ENCODE assay signal across 18 cellular contexts in the genomic region with DNA sequence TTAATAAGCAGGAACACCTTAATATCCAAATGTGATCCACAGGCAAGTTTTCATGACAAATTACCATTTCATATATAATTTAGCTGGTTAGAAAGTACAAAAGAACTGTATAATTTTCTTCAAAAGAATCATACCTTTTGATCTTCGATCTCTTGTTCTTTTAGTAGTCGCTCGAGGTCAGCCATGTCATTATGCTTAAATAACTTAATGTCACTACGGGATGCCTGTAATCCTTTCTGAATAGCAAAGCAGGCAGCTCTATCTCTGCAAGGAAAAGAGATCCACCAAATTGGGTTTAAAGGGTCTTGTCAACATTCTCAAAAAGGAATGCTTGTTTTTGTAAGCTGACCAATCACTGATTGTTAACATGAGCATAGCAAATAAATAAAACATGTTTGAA. TPM values are rescaled to one million over a fixed set of nuclear protein-coding genes. Genes with fewer than 3 reads are reported as not detected.
DNase-seq lines count a peak whose midpoint lies in the region; ATAC-seq and TF ChIP-seq lines count a peak whose summit lies in the region.
"Had no signal": no experiment of that assay in that cellular context is flagged by ENCODE, and none has a peak within 500 bp of the region (broad histone marks: within the 10 kb centered on the region; RNA-seq: fewer than 3 reads in every experiment).

No MANE protein-coding gene starts in this region.

- H3K4me2 ChIP-seq in trophoblast cell (ENCODE audit: low read length), result no peak overlapping the region

- H4K8ac ChIP-seq in trophoblast cell (ENCODE audit: low read depth, low read length), result no peak overlapping the region

- H3K23ac ChIP-seq in trophoblast cell (ENCODE audit: low read length), result no peak overlapping the region

- no peak overlapping the region for H3K14ac ChIP-seq in trophoblast cell (ENCODE audit: low read length)

- H4K91ac ChIP-seq in trophoblast cell (ENCODE audit: low read depth, low read length), result no peak overlapping the region

- peaks cover 49% of the 10 kb centered on the region for H3K4me1 ChIP-seq in HUES48 (ENCODE audit: control insufficient read depth, insufficient read depth, low read length)
- no peaks in the 10 kb centered on the region for H3K4me1 ChIP-seq in trophoblast cell (ENCODE audit: control insufficient read depth in 1 of 2, insufficient read depth in 2 of 2, low read length in 2 of 2)
- H3K4me1 ChIP-seq: Caco-2, Peyer's patch, SJSA1 had no signal

- ATAC-seq in stimulated activated effector memory CD8-positive, alpha-beta T cell treated with anti-CD3 and anti-CD28 coated beads, Interleukin-12 subunit alpha, Interleukin-12 subunit beta, amount 100 ng/mL, for 72 hours, result no peak
- ATAC-seq in HG02884 (IDR thresholded peaks at IDR 0.05; ENCODE audit: unreplicated experiment) (no peak), HG03045 (IDR thresholded peaks at IDR 0.05; ENCODE audit: unreplicated experiment) (no peak)

- H3K27ac ChIP-seq in HUES48 (ENCODE audit: low read depth, low read length) (peak overlapping the region; percentile 42), trophoblast cell (ENCODE audit: low read depth, low read length) (no peak overlapping the region)
- H3K27ac ChIP-seq: 22Rv1, KMS-11, Peyer's patch, SJSA1 had no signal

- peak overlapping the region; percentile 74 for H3K27ac Mint-ChIP-seq in stimulated activated effector memory CD8-positive, alpha-beta T cell treated with anti-CD3 and anti-CD28 coated beads, Interleukin-12 subunit alpha, Interleukin-12 subunit beta, amount 100 ng/mL, for 72 hours
- H3K27ac Mint-ChIP-seq: B cell had no signal

- H2AFZ ChIP-seq in trophoblast cell (ENCODE audit: insufficient read depth, low read length, poor library complexity), result no peak overlapping the region

- H2BK12ac ChIP-seq in trophoblast cell (ENCODE audit: low read length), result no peak overlapping the region

- H3K9me3 ChIP-seq in HUES48 (ENCODE audit: control insufficient read depth, insufficient read depth, low read length) (peaks cover 26% of the 10 kb centered on the region; the same call in 1 of the 2 replicates), trophoblast cell (ENCODE audit: insufficient read depth, low read depth, low read length) (peaks cover 1% of the 10 kb centered on the region)
- H3K9me3 ChIP-seq: Caco-2 had no signal

- H3K4ac ChIP-seq in trophoblast cell (ENCODE audit: low read depth, low read length), result no peak overlapping the region

- H2AK5ac ChIP-seq in trophoblast cell (ENCODE audit: low read length), result no peak overlapping the region

- H3K79me2 ChIP-seq in trophoblast cell (ENCODE audit: control insufficient read depth, insufficient read depth, low read length, poor library complexity), result no peaks in the 10 kb centered on the region

- DNase-seq in NCI-H82 (lab: John Stamatoyannopoulos, UW) (peak; percentile 47), NCI-H82 treated with DMSO at 0.1 percent for 48 hours (lab: John Stamatoyannopoulos, UW; ENCODE audit: unreplicated experiment) (no peak), fibroblast of villous mesenchyme (ENCODE audit: low read depth) (peak; percentile 11), trophoblast cell (no peak)
- DNase-seq in stimulated activated effector memory CD8-positive, alpha-beta T cell treated with anti-CD3 and anti-CD28 coated beads, Interleukin-12 subunit alpha, Interleukin-12 subunit beta, amount 100 ng/mL, for 72 hours (ENCODE audit: low spot score in 2 of 2), result no peak
- DNase-seq: Caco-2; MV-4-11; NCI-H1694 treated with DMSO at 0.1 percent for 48 hours; NCI-H526 treated with DMSO at 0.1 percent for 48 hours; NK-92 treated with Interleukin-12 subunit alpha and Interleukin-12 subunit beta, amount 100 ng/mL, for 24 hours; Peyer's patch had no signal

- H3K4me3 ChIP-seq in HUES48 (ENCODE audit: low read depth, low read length) (no peak overlapping the region), fibroblast of villous mesenchyme (ENCODE audit: low read depth, low read length) (no peak overlapping the region), trophoblast cell (ENCODE audit: low read depth, low read length) (no peak overlapping the region)
- H3K4me3 ChIP-seq: Peyer's patch, SJSA1 had no signal

- H3K18ac ChIP-seq in trophoblast cell (ENCODE audit: low read length), result no peak overlapping the region

- peaks cover 24% of the 10 kb centered on the region for H3K9me3 Mint-ChIP-seq in stimulated activated effector memory CD8-positive, alpha-beta T cell treated with anti-CD3 and anti-CD28 coated beads, Interleukin-12 subunit alpha, Interleukin-12 subunit beta, amount 100 ng/mL, for 72 hours

- H4K12ac ChIP-seq in trophoblast cell (ENCODE audit: low read depth, low read length), result no peak overlapping the region

- no peak overlapping the region for H2BK120ac ChIP-seq in trophoblast cell (ENCODE audit: insufficient read depth, low read length, poor library complexity)

- H2BK5ac ChIP-seq in trophoblast cell (ENCODE audit: low read depth, low read length, poor library complexity), result no peak overlapping the region

- TF ChIP-seq CTCF in fibroblast of villous mesenchyme (IDR thresholded peaks at IDR 0.05; ENCODE audit: insufficient read depth, low read depth, low read length), result no peak

- H3K36me3 ChIP-seq in HUES48 (ENCODE audit: control insufficient read depth, insufficient read depth, low read length) (peaks cover 30% of the 10 kb centered on the region), trophoblast cell (ENCODE audit: control insufficient read depth in 1 of 2, insufficient read depth in 2 of 2, low read length in 2 of 2) (peaks cover 12 to 14% of the 10 kb centered on the region in 2 experiments)

- no CpG with 5 or more reads among the region's 4 CpGs for WGBS in trophoblast cell (ENCODE audit: extremely low coverage, insufficient coverage, insufficient read length)

- H3K36me3 Mint-ChIP-seq in stimulated activated effector memory CD8-positive, alpha-beta T cell treated with anti-CD3 and anti-CD28 coated beads, Interleukin-12 subunit alpha, Interleukin-12 subunit beta, amount 100 ng/mL, for 72 hours, result peaks cover 85% of the 10 kb centered on the region

- no peak overlapping the region for H3K4me3 Mint-ChIP-seq in stimulated activated effector memory CD8-positive, alpha-beta T cell treated with anti-CD3 and anti-CD28 coated beads, Interleukin-12 subunit alpha, Interleukin-12 subunit beta, amount 100 ng/mL, for 72 hours
- H3K4me3 Mint-ChIP-seq: B cell had no signal

- H3K9ac ChIP-seq in HUES48 (ENCODE audit: low read depth, low read length) (no peak overlapping the region), trophoblast cell (ENCODE audit: low read length) (no peak overlapping the region)
- H3K9ac ChIP-seq: KMS-11 had no signal

- H3K4me1 Mint-ChIP-seq in stimulated activated effector memory CD8-positive, alpha-beta T cell treated with anti-CD3 and anti-CD28 coated beads, Interleukin-12 subunit alpha, Interleukin-12 subunit beta, amount 100 ng/mL, for 72 hours, result peaks cover 13% of the 10 kb centered on the region
- H3K4me1 Mint-ChIP-seq: B cell had no signal

- H3K79me1 ChIP-seq in trophoblast cell (ENCODE audit: low read length), result no peaks in the 10 kb centered on the region

- H3K27me3 ChIP-seq in HUES48 (ENCODE audit: control insufficient read depth, insufficient read depth, low read length) (no peaks in the 10 kb centered on the region), trophoblast cell (ENCODE audit: insufficient read depth, low read length) (no peaks in the 10 kb centered on the region)
- H3K27me3 ChIP-seq: Peyer's patch, SJSA1 had no signal

RNA-seq across cellular contexts. Expression of a gene that starts 56.2 kb away (rescaled TPM):
- total RNA-seq in fibroblast of villous mesenchyme, result 110 and 132 TPM in 2 replicates
- 91.7 and 94.4 TPM in 2 replicates for polyA plus RNA-seq in trophoblast cell (2013)

Comparison
In these comparisons a context has a peak if more than half of its experiments do, and no peak if none do; other contexts are left out.
1. DNase-seq: peak in NCI-H82 (single experiment) and fibroblast of villous mesenchyme (single experiment); none in NCI-H82 treated with DMSO at 0.1 percent for 48 hours (single experiment), stimulated activated effector memory CD8-positive, alpha-beta T cell treated with anti-CD3 and anti-CD28 coated beads, Interleukin-12 subunit alpha, Interleukin-12 subunit beta, amount 100 ng/mL, for 72 hours (0 of 2) and trophoblast cell (0 of 2).